In genomic region chr10:117694251-117694650, GRCh38 we compare ENCODE assay signal across 27 cellular contexts.
DNase-seq lines count a peak whose midpoint lies in the region; ATAC-seq, FAIRE-seq and TF ChIP-seq lines count a peak whose summit lies in the region.
"Had no signal": no experiment of that assay in that cellular context is flagged by ENCODE, and none has a peak within 500 bp of the region (broad histone marks: within the 10 kb centered on the region; RNA-seq: fewer than 3 reads in every experiment).

No MANE protein-coding gene starts in this region.

- H3K9ac ChIP-seq in astrocyte (ENCODE audit: low read length) (no peak overlapping the region), smooth muscle cell (ENCODE audit: low read depth) (no peak overlapping the region), mesendoderm (ENCODE audit: low read length) (no peak overlapping the region)

- CTCF ChIA-PET in activated CD4-positive, alpha-beta T cell treated with anti-CD3 and anti-CD28 coated beads for 36 hours (lab: Charles Lee) = interaction anchor here (0.5 to 1.5 kb wide), 3 partner anchors 156 to 585 kb away, joined by 3 to 4 read pairs (median 3); no protein-coding TSS in a partner anchor

- H3K4me3 ChIP-seq in astrocyte (ENCODE audit: insufficient read depth, low read depth, low read length) (no peak overlapping the region), hepatocyte (no peak overlapping the region), smooth muscle cell (no peak overlapping the region), mesendoderm (ENCODE audit: low read length) (no peak overlapping the region)
- H3K4me3 ChIP-seq: K562, PC-9 had no signal

- H3K4ac ChIP-seq in mesendoderm (ENCODE audit: low read depth, low read length) = no peak overlapping the region

- no peak overlapping the region for H3K18ac ChIP-seq in mesendoderm (ENCODE audit: low read length)

- H3K36me3 Mint-ChIP-seq in activated CD4-positive, alpha-beta T cell treated with anti-CD3 and anti-CD28 coated beads for 36 hours (ENCODE audit: low read depth) = no peaks in the 10 kb centered on the region
- H3K36me3 Mint-ChIP-seq in astrocyte (ENCODE audit: low read depth, unreplicated experiment) = no peaks in the 10 kb centered on the region
- H3K36me3 Mint-ChIP-seq: CD14-positive monocyte; CD8-positive, alpha-beta memory T cell had no signal

- no peak overlapping the region for H2BK120ac ChIP-seq in mesendoderm (ENCODE audit: low read depth, low read length)

- intact Hi-C loops in activated CD4-positive, alpha-beta T cell treated with anti-CD3 and anti-CD28 coated beads for 36 hours (cut with DNase I, micrococcal nuclease) = no loop called here

- no peak overlapping the region for H2AK5ac ChIP-seq in mesendoderm (ENCODE audit: low read length)

- peaks cover 3% of the 10 kb centered on the region for H3K27me3 Mint-ChIP-seq in activated CD4-positive, alpha-beta T cell treated with anti-CD3 and anti-CD28 coated beads for 36 hours
- peaks cover 35% of the 10 kb centered on the region for H3K27me3 Mint-ChIP-seq in astrocyte (ENCODE audit: low read depth, unreplicated experiment)

- H3K23ac ChIP-seq in mesendoderm (ENCODE audit: low read length) = no peak overlapping the region

- no peaks in the 10 kb centered on the region for H4K20me1 ChIP-seq in astrocyte (ENCODE audit: insufficient read depth, low read length)
- no peaks in the 10 kb centered on the region for H4K20me1 ChIP-seq in hepatocyte (ENCODE audit: insufficient read depth, poor library complexity, severe bottlenecking)
- no peaks in the 10 kb centered on the region for H4K20me1 ChIP-seq in smooth muscle cell (ENCODE audit: low read depth)

- H3K27ac ChIP-seq in astrocyte (ENCODE audit: low read depth, low read length) (no peak overlapping the region), hepatocyte (no peak overlapping the region), smooth muscle cell (ENCODE audit: low read depth) (no peak overlapping the region), mesendoderm (ENCODE audit: low read depth, low read length) (no peak overlapping the region)
- H3K27ac ChIP-seq: 22Rv1, PC-9 had no signal

- no peak for DNase-seq in activated CD4-positive, alpha-beta T cell treated with anti-CD3 and anti-CD28 coated beads for 36 hours
- DNase-seq in activated CD4-positive, alpha-beta T cell treated with anti-CD3 and anti-CD28 coated beads for 48 hours = no peak
- DNase-seq in astrocyte (ENCODE audit: low read depth) = no peak
- peak; percentile 28 for DNase-seq in hepatocyte (ENCODE audit: low spot score)
- no peak for DNase-seq in smooth muscle cell (lab: John Stamatoyannopoulos, UW; ENCODE audit: unreplicated experiment)
- DNase-seq in central memory CD4-positive, alpha-beta T cell = no peak
- DNase-seq in mesendoderm = no peak
- DNase-seq in GM20000 (ENCODE audit: low spot score) = no peak
- DNase-seq: BE2C; CD8-positive, alpha-beta memory T cell; DMS 273 treated with DMSO at 0.1 percent for 48 hours; DMS79; GF-D8; H7; MM.1S; NCI-H2029; NCI-H446 treated with DMSO at 0.1 percent for 48 hours; NCI-H526; NCI-H82; NK-92 treated with Interleukin-12 subunit alpha and Interleukin-12 subunit beta, amount 100 ng/mL, for 24 hours; PC-9; Right ventricle myocardium superior; RPMI8226 had no signal

- no peak overlapping the region for H3K4me2 ChIP-seq in astrocyte (ENCODE audit: low read length)
- no peak overlapping the region for H3K4me2 ChIP-seq in hepatocyte
- peak overlapping the region; percentile 68 for H3K4me2 ChIP-seq in smooth muscle cell
- no peak overlapping the region for H3K4me2 ChIP-seq in mesendoderm (ENCODE audit: low read length)
- H3K4me2 ChIP-seq: PC-9 had no signal

- TF ChIP-seq CTCF in astrocyte (IDR thresholded peaks at IDR 0.05; ENCODE audit: insufficient read depth, low read depth, low read length) = no peak
- no peak for TF ChIP-seq CTCF in hepatocyte (IDR thresholded peaks at IDR 0.05; ENCODE audit: poor library complexity)
- TF ChIP-seq CTCF in smooth muscle cell (IDR thresholded peaks at IDR 0.05; ENCODE audit: borderline replicate concordance, insufficient read depth, poor library complexity, severe bottlenecking) = no peak
- no peak for TF ChIP-seq CTCF in GM20000 (IDR thresholded peaks at IDR 0.05; ENCODE audit: extremely low read depth, missing control alignments)

- no peak overlapping the region for H2BK5ac ChIP-seq in mesendoderm (ENCODE audit: low read length)

- H2AFZ ChIP-seq in astrocyte (ENCODE audit: low read depth, low read length) (no peak overlapping the region), hepatocyte (no peak overlapping the region), smooth muscle cell (ENCODE audit: low read depth) (no peak overlapping the region)
- H2AFZ ChIP-seq: PC-9 had no signal

- no peaks in the 10 kb centered on the region for H3K9me2 ChIP-seq in hepatocyte (replicated peaks; ENCODE audit: insufficient read depth)

- no peaks in the 10 kb centered on the region for H3K9me3 Mint-ChIP-seq in activated CD4-positive, alpha-beta T cell treated with anti-CD3 and anti-CD28 coated beads for 36 hours (ENCODE audit: low read depth)
- no peaks in the 10 kb centered on the region for H3K9me3 Mint-ChIP-seq in astrocyte (ENCODE audit: unreplicated experiment)
- H3K9me3 Mint-ChIP-seq: CD14-positive monocyte had no signal

- POLR2A ChIA-PET in activated CD4-positive, alpha-beta T cell treated with anti-CD3 and anti-CD28 coated beads for 36 hours (lab: Charles Lee) = no interaction called here

- H3K4me1 ChIP-seq in astrocyte (ENCODE audit: insufficient read depth, low read length) (no peaks in the 10 kb centered on the region), hepatocyte (ENCODE audit: insufficient read depth) (no peaks in the 10 kb centered on the region), smooth muscle cell (ENCODE audit: low read depth) (peaks cover 3% of the 10 kb centered on the region), mesendoderm (ENCODE audit: control insufficient read depth, low read depth, low read length) (no peaks in the 10 kb centered on the region)
- H3K4me1 ChIP-seq: BE2C had no signal

- H3K27ac Mint-ChIP-seq in activated CD4-positive, alpha-beta T cell treated with anti-CD3 and anti-CD28 coated beads for 36 hours = no peak overlapping the region
- H3K27ac Mint-ChIP-seq in astrocyte (ENCODE audit: unreplicated experiment) = no peak overlapping the region
- H3K27ac Mint-ChIP-seq: CD14-positive monocyte; CD8-positive, alpha-beta memory T cell had no signal

- H4K5ac ChIP-seq in mesendoderm (ENCODE audit: low read length) = no peak overlapping the region

- no peaks in the 10 kb centered on the region for H3K27me3 ChIP-seq in astrocyte (ENCODE audit: insufficient read depth, low read length)
- peaks cover 4% of the 10 kb centered on the region for H3K27me3 ChIP-seq in hepatocyte
- peaks cover 37% of the 10 kb centered on the region for H3K27me3 ChIP-seq in smooth muscle cell (ENCODE audit: low read depth)
- no peaks in the 10 kb centered on the region for H3K27me3 ChIP-seq in mesendoderm (ENCODE audit: insufficient read depth, low read length, poor library complexity)

- no peaks in the 10 kb centered on the region for H3K9me3 ChIP-seq in astrocyte (ENCODE audit: insufficient read depth, low read depth, low read length)
- H3K9me3 ChIP-seq in hepatocyte (ENCODE audit: low read depth) = no peaks in the 10 kb centered on the region
- H3K9me3 ChIP-seq in smooth muscle cell (replicated peaks; ENCODE audit: low read depth) = no peaks in the 10 kb centered on the region
- H3K9me3 ChIP-seq: BE2C had no signal

- H4K8ac ChIP-seq in mesendoderm (ENCODE audit: low read depth, low read length) = no peak overlapping the region

- no peak overlapping the region for H2BK15ac ChIP-seq in mesendoderm (replicated peaks; ENCODE audit: low read depth)

- ATAC-seq in activated CD4-positive, alpha-beta T cell treated with anti-CD3 and anti-CD28 coated beads for 36 hours = peak; percentile 47
- ATAC-seq: K562 had no signal

- no peaks in the 10 kb centered on the region for H3K79me1 ChIP-seq in mesendoderm (ENCODE audit: low read length)

- H3K36me3 ChIP-seq in astrocyte (ENCODE audit: insufficient read depth, low read length) (no peaks in the 10 kb centered on the region), hepatocyte (replicated peaks; ENCODE audit: insufficient read depth, low read depth) (no peaks in the 10 kb centered on the region), smooth muscle cell (ENCODE audit: low read depth) (no peaks in the 10 kb centered on the region), mesendoderm (ENCODE audit: control insufficient read depth, insufficient read depth, low read length) (no peaks in the 10 kb centered on the region)
- H3K36me3 ChIP-seq: BE2C had no signal

- H3K4me3 Mint-ChIP-seq in activated CD4-positive, alpha-beta T cell treated with anti-CD3 and anti-CD28 coated beads for 36 hours = no peak overlapping the region
- no peak overlapping the region for H3K4me3 Mint-ChIP-seq in astrocyte (ENCODE audit: unreplicated experiment)
- H3K4me3 Mint-ChIP-seq: CD14-positive monocyte; CD8-positive, alpha-beta memory T cell had no signal

- no peaks in the 10 kb centered on the region for H3K79me2 ChIP-seq in astrocyte (ENCODE audit: insufficient read depth, low read length)
- H3K79me2 ChIP-seq in hepatocyte = no peaks in the 10 kb centered on the region
- no peaks in the 10 kb centered on the region for H3K79me2 ChIP-seq in smooth muscle cell (ENCODE audit: low read depth)
- no peaks in the 10 kb centered on the region for H3K79me2 ChIP-seq in mesendoderm (ENCODE audit: control insufficient read depth, insufficient read depth, low read length)

- peak; percentile 72 for FAIRE-seq in astrocyte (lab: Jason Lieb, UNC)
- FAIRE-seq: GM12891, K562 had no signal

- no peaks in the 10 kb centered on the region for H3F3A ChIP-seq in smooth muscle cell (ENCODE audit: low read depth)

- no peaks in the 10 kb centered on the region for H3K4me1 Mint-ChIP-seq in activated CD4-positive, alpha-beta T cell treated with anti-CD3 and anti-CD28 coated beads for 36 hours
- H3K4me1 Mint-ChIP-seq in astrocyte (ENCODE audit: low read depth, unreplicated experiment) = no peaks in the 10 kb centered on the region
- H3K4me1 Mint-ChIP-seq: CD14-positive monocyte; CD8-positive, alpha-beta memory T cell had no signal

- no peak overlapping the region for H3K56ac ChIP-seq in mesendoderm (ENCODE audit: low read length)

- WGBS in hepatocyte (ENCODE audit: low lambda C conversion rate, missing lambda C conversion rate) = 76% methylated on average over 7 of the region's 7 CpGs
- 49% methylated on average over 7 of the region's 7 CpGs for WGBS in smooth muscle cell (ENCODE audit: low lambda C conversion rate)
- no CpG with 5 or more reads among the region's 7 CpGs for WGBS in mesendoderm (ENCODE audit: extremely low coverage, insufficient coverage, low lambda C conversion rate)
